19 cellular contexts compared by ENCODE assay signal in genomic region chr11:120219157-120219934, GRCh38. TPM values are rescaled to one million over a fixed set of nuclear protein-coding genes. Genes with fewer than 3 reads are reported as not detected.
DNase-seq lines count a peak whose midpoint lies in the region; ATAC-seq, FAIRE-seq and TF ChIP-seq lines count a peak whose summit lies in the region.
"Had no signal": no experiment of that assay in that cellular context is flagged by ENCODE, and none has a peak within 500 bp of the region (broad histone marks: within the 10 kb centered on the region; RNA-seq: fewer than 3 reads in every experiment).

No MANE protein-coding gene starts in this region.

- TF ChIP-seq POLR2A in body of pancreas (IDR thresholded peaks at IDR 0.05) (no peak), heart left ventricle (IDR thresholded peaks at IDR 0.05) (no peak), transverse colon (IDR thresholded peaks at IDR 0.05) (no peak)

- H3K4me1 Mint-ChIP-seq in natural killer cell treated with Interleukin-12 subunit alpha and Interleukin-12 subunit beta and Interleukin-15 and Interleukin-18, amount 100 ng/mL, for 72 hours (ENCODE audit: low read depth in 2 of 2), result peaks cover 0 to 4% of the 10 kb centered on the region in 2 donors

- H3K36me3 ChIP-seq in body of pancreas (replicated peaks in 1 of 2; ENCODE audit: insufficient read depth in 1 of 2, low read depth in 2 of 2) (no peaks in the 10 kb centered on the region), heart left ventricle (peaks cover 0 to 25% (median 0%) of the 10 kb centered on the region in 9 donors), pancreas (no peaks in the 10 kb centered on the region), transverse colon (peaks cover 0 to 4% (median 0%) of the 10 kb centered on the region in 4 donors), Karpas-422 (ENCODE audit: insufficient read depth, low read length) (no peaks in the 10 kb centered on the region)
- H3K36me3 ChIP-seq: BE2C, SJCRH30 had no signal

- ATAC-seq in body of pancreas, result no peak
- ATAC-seq in heart left ventricle, result peak; percentile 35 to 72 (median 60)
- peak in 3 of 4 donors; percentile 5 to 35 (median 28) for ATAC-seq in pancreas
- ATAC-seq in natural killer cell treated with Interleukin-12 subunit alpha and Interleukin-12 subunit beta and Interleukin-15 and Interleukin-18, amount 100 ng/mL, for 72 hours, result no peak

- no peak for TF ChIP-seq CTCF in body of pancreas (IDR thresholded peaks at IDR 0.05)
- TF ChIP-seq CTCF in heart left ventricle (IDR thresholded peaks at IDR 0.05), result no peak
- no peak for TF ChIP-seq CTCF in pancreas (IDR thresholded peaks at IDR 0.05)
- no peak for TF ChIP-seq CTCF in transverse colon (IDR thresholded peaks at IDR 0.05)

- no peak overlapping the region for H3K4me2 ChIP-seq in Karpas-422 (ENCODE audit: low read depth, low read length, poor library complexity, severe bottlenecking)

- no peak overlapping the region for H3K27ac Mint-ChIP-seq in natural killer cell treated with Interleukin-12 subunit alpha and Interleukin-12 subunit beta and Interleukin-15 and Interleukin-18, amount 100 ng/mL, for 72 hours
- H3K27ac Mint-ChIP-seq: progenitor cell of endocrine pancreas had no signal

- H3K9me3 Mint-ChIP-seq in natural killer cell treated with Interleukin-12 subunit alpha and Interleukin-12 subunit beta and Interleukin-15 and Interleukin-18, amount 100 ng/mL, for 72 hours, result no peaks in the 10 kb centered on the region

- H3K27ac ChIP-seq in body of pancreas (peak overlapping the region; percentile 18 to 47 (median 29)), heart left ventricle (peak overlapping the region in 11 of 12 donors; percentile 10 to 77 (median 57)), pancreas (peak overlapping the region in 1 of 4 donors; percentile 22), transverse colon (peak overlapping the region; percentile 65 to 78 (median 72)), Karpas-422 (ENCODE audit: low read length) (no peak overlapping the region)
- H3K27ac ChIP-seq: SJCRH30 had no signal

- H3K36me3 Mint-ChIP-seq in natural killer cell treated with Interleukin-12 subunit alpha and Interleukin-12 subunit beta and Interleukin-15 and Interleukin-18, amount 100 ng/mL, for 72 hours, result no peaks in the 10 kb centered on the region

- no peaks in the 10 kb centered on the region for H3K79me2 ChIP-seq in Karpas-422 (ENCODE audit: low read length)

- H3K27me3 ChIP-seq in body of pancreas (no peaks in the 10 kb centered on the region), heart left ventricle (no peaks in the 10 kb centered on the region), pancreas (no peaks in the 10 kb centered on the region), transverse colon (no peaks in the 10 kb centered on the region), Karpas-422 (ENCODE audit: low read length) (no peaks in the 10 kb centered on the region)
- H3K27me3 ChIP-seq: BE2C, SJCRH30 had no signal

- intact Hi-C loops in body of pancreas (cut with DNase I) (no loop called here), heart left ventricle (cut with DNase I) (loop anchor here in 2 of 10 donors (5.0 kb wide), 1 partner anchor 37 kb away; no protein-coding TSS in a partner anchor), pancreas (cut with DNase I) (no loop called here), transverse colon (cut with DNase I; ENCODE audit: low total_unique reads) (no loop called here)

- WGBS in body of pancreas, 2 donors, result 63 to 73% methylated on average over 8 to 15 of the region's 15 CpGs
- 61 to 77% (median 65%) methylated on average over 12 to 15 of the region's 15 CpGs for WGBS in heart left ventricle, 4 donors
- 61 to 64% methylated on average over 15 of the region's 15 CpGs for WGBS in pancreas, 2 donors
- WGBS in transverse colon (ENCODE audit: low coverage in 1 of 2), 2 donors, result 78 to 100% methylated on average over 3 to 15 of the region's 15 CpGs

- no peak overlapping the region for H3K4me3 ChIP-seq in body of pancreas
- H3K4me3 ChIP-seq in heart left ventricle, result peak overlapping the region in 2 of 12 donors; percentile 2 to 12
- no peak overlapping the region for H3K4me3 ChIP-seq in pancreas
- H3K4me3 ChIP-seq in transverse colon, result no peak overlapping the region
- no peak overlapping the region for H3K4me3 ChIP-seq in Karpas-422 (ENCODE audit: low read length)
- H3K4me3 ChIP-seq: SJCRH30 had no signal

- TF ChIP-seq EP300 in transverse colon (IDR thresholded peaks at IDR 0.05; ENCODE audit: low read depth), result no peak

- DNase-seq in body of pancreas, result peak in 3 of 4 donors; percentile 33 to 67 (median 49)
- peak in 4 of 5 donors; percentile 39 to 75 (median 65) for DNase-seq in heart left ventricle
- peak in 1 of 6 donors; percentile 43 for DNase-seq in pancreas
- no peak for DNase-seq in transverse colon
- no peak for DNase-seq in natural killer cell treated with Interleukin-12 subunit alpha and Interleukin-12 subunit beta and Interleukin-15 and Interleukin-18, amount 100 ng/mL, for 72 hours (ENCODE audit: low spot score)
- no peak for DNase-seq in Karpas-422
- no peak for DNase-seq in DMS53 treated with DMSO at 0.1 percent for 48 hours (lab: John Stamatoyannopoulos, UW; ENCODE audit: unreplicated experiment)
- DNase-seq: activated gamma-delta T cell, BE2C, DMS 273 treated with DMSO at 0.1 percent for 48 hours, H7, hippocampal formation, kidney, SJCRH30 had no signal

- H3K9me2 ChIP-seq in Karpas-422 (replicated peaks; ENCODE audit: insufficient read depth, low read length), result no peaks in the 10 kb centered on the region

- no peaks in the 10 kb centered on the region for H4K20me1 ChIP-seq in Karpas-422 (ENCODE audit: insufficient read depth, low read depth, low read length)

- no peak overlapping the region for H2AFZ ChIP-seq in Karpas-422 (ENCODE audit: low read length)

- H3K4me1 ChIP-seq in body of pancreas, result peaks cover 76% of the 10 kb centered on the region
- peaks cover 0 to 88% (median 55%) of the 10 kb centered on the region in 12 donors for H3K4me1 ChIP-seq in heart left ventricle
- peaks cover 19 to 45% (median 28%) of the 10 kb centered on the region in 3 donors for H3K4me1 ChIP-seq in pancreas
- H3K4me1 ChIP-seq in transverse colon, result peaks cover 44 to 77% (median 50%) of the 10 kb centered on the region in 4 donors
- no peaks in the 10 kb centered on the region for H3K4me1 ChIP-seq in Karpas-422 (ENCODE audit: low read length)
- H3K4me1 ChIP-seq: SJCRH30 had no signal

- H3K27me3 Mint-ChIP-seq in natural killer cell treated with Interleukin-12 subunit alpha and Interleukin-12 subunit beta and Interleukin-15 and Interleukin-18, amount 100 ng/mL, for 72 hours, result peaks cover 0 to 3% of the 10 kb centered on the region in 2 donors

- FAIRE-seq in pancreas (lab: Jason Lieb, UNC), result no peak
- FAIRE-seq: astrocyte, kidney had no signal

- H3K9me3 ChIP-seq in body of pancreas (no peaks in the 10 kb centered on the region), heart left ventricle (no peaks in the 10 kb centered on the region), pancreas (no peaks in the 10 kb centered on the region), transverse colon (no peaks in the 10 kb centered on the region), Karpas-422 (ENCODE audit: low read length) (no peaks in the 10 kb centered on the region)
- H3K9me3 ChIP-seq: BE2C, SJCRH30 had no signal

- H3K4me3 Mint-ChIP-seq in natural killer cell treated with Interleukin-12 subunit alpha and Interleukin-12 subunit beta and Interleukin-15 and Interleukin-18, amount 100 ng/mL, for 72 hours, result no peak overlapping the region

- in situ Hi-C loops in transverse colon (cut with MboI; ENCODE audit: low pct_ligation_motif_present in 1 of 4, low pct_unique_long_range_greater_than_20kb in 1 of 4, low sequenced_read_pairs in 3 of 4), result no loop called here

- H3K9ac ChIP-seq in Karpas-422 (ENCODE audit: low read length), result no peak overlapping the region

RNA-seq across cellular contexts. Expression of gene OAF, which starts 8.5 kb away (rescaled TPM):
- 10 to 100 TPM; 53.7 to 67.7 TPM for total RNA-seq in body of pancreas
- 10 to 100 TPM; 10.3 to 41.9 (median 19.9) TPM for total RNA-seq in heart left ventricle
- polyA plus RNA-seq in heart left ventricle, result 10 to 100 TPM; 11.9 to 26.4 TPM
- total RNA-seq in pancreas, result 10 to 100 TPM; 37.1 to 88.3 (median 49.0) TPM
- 10 to 100 TPM; 21.6 to 35.0 TPM for polyA plus RNA-seq in pancreas
- 100 to 1,000 TPM in 3 of 4 donors, 10 to 100 TPM in 1; 78.8 to 553 (median 287) TPM for total RNA-seq in transverse colon
- 1 to 10 TPM; 1.1 to 1.9 TPM for total RNA-seq in natural killer cell treated with Interleukin-12 subunit alpha and Interleukin-12 subunit beta and Interleukin-15 and Interleukin-18, amount 100 ng/mL, for 72 hours
- 0.30 and 1.4 TPM in 2 replicates for total RNA-seq in Karpas-422 (2014; rRNA removed; shearing (Covaris generic); ENCODE audit: low replicate concordance)

RNA-seq across cellular contexts. Expression of gene POU2F3, which starts 20.6 kb away (rescaled TPM):
- under 1 TPM in 1 of 2 donors, not detected in 1; 0.26 TPM for total RNA-seq in body of pancreas
- total RNA-seq in heart left ventricle, result under 1 TPM in 1 of 9 donors, not detected in 8; 0.15 TPM
- polyA plus RNA-seq in heart left ventricle, result not detected
- 1 to 10 TPM in 1 of 6 donors, under 1 TPM in 5; 0.12 to 2.6 (median 0.23) TPM for total RNA-seq in pancreas
- under 1 TPM; 0.27 to 0.54 TPM for polyA plus RNA-seq in pancreas
- 1 to 10 TPM in 2 of 4 donors, not detected in 2; 1.9 to 2.2 TPM for total RNA-seq in transverse colon
- total RNA-seq in natural killer cell treated with Interleukin-12 subunit alpha and Interleukin-12 subunit beta and Interleukin-15 and Interleukin-18, amount 100 ng/mL, for 72 hours, result not detected
- 0.11 TPM in 1 of 2 replicates, not detected in the other for total RNA-seq in Karpas-422 (2014; rRNA removed; shearing (Covaris generic); ENCODE audit: low replicate concordance)
- total RNA-seq: H7; LHCN-M2; progenitor cell of endocrine pancreas; SJCRH30; subcutaneous adipose tissue; T-helper 2 cell treated with Interferon-gamma antibody and Interleukin-4, amounts not matched to agents 100 ng/mL and 5 ng/mL, for 36 hours had no signal

Comparison
In these comparisons a context has a peak if more than half of its experiments do, and no peak if none do; other contexts are left out.
1. ATAC-seq: peak in heart left ventricle (4 of 4) and pancreas (3 of 4); none in body of pancreas (single experiment) and natural killer cell treated with Interleukin-12 subunit alpha and Interleukin-12 subunit beta and Interleukin-15 and Interleukin-18, amount 100 ng/mL, for 72 hours (0 of 2).
2. DNase-seq: peak in body of pancreas (3 of 4) and heart left ventricle (4 of 5); none in transverse colon (single experiment), natural killer cell treated with Interleukin-12 subunit alpha and Interleukin-12 subunit beta and Interleukin-15 and Interleukin-18, amount 100 ng/mL, for 72 hours (single experiment), Karpas-422 (single experiment) and DMS53 treated with DMSO at 0.1 percent for 48 hours (single experiment).